ENCODE assay signal across 1 cellular context in genomic region chr1:146376708-146377496, GRCh38.
A peak's percentile ranks its signal among the peaks of the same experiment; 100 is the strongest.
TF ChIP-seq lines count a peak whose summit lies in the region.

No MANE protein-coding gene starts in this region.

TF ChIP-seq in A549, 52 proteins besides CTCF, POLR2A, EP300 and RAD21 (continued from another document):
- TF ChIP-seq TFCP2L1 (CRISPR knock-in tag; IDR thresholded peaks at IDR 0.05) = peak; percentile 98
- peak; percentile 99 for TF ChIP-seq HOXA7 (CRISPR knock-in tag; IDR thresholded peaks at IDR 0.05)
- peak; percentile 100 for TF ChIP-seq FOSB (CRISPR knock-in tag; IDR thresholded peaks at IDR 0.05)
- peak; percentile 100 for TF ChIP-seq BCL3 (IDR thresholded peaks at IDR 0.05)
- peak; percentile 99 for TF ChIP-seq TP53 (CRISPR knock-in tag; IDR thresholded peaks at IDR 0.05)
